ENCODE assay signal across 23 cellular contexts in the genomic region with DNA sequence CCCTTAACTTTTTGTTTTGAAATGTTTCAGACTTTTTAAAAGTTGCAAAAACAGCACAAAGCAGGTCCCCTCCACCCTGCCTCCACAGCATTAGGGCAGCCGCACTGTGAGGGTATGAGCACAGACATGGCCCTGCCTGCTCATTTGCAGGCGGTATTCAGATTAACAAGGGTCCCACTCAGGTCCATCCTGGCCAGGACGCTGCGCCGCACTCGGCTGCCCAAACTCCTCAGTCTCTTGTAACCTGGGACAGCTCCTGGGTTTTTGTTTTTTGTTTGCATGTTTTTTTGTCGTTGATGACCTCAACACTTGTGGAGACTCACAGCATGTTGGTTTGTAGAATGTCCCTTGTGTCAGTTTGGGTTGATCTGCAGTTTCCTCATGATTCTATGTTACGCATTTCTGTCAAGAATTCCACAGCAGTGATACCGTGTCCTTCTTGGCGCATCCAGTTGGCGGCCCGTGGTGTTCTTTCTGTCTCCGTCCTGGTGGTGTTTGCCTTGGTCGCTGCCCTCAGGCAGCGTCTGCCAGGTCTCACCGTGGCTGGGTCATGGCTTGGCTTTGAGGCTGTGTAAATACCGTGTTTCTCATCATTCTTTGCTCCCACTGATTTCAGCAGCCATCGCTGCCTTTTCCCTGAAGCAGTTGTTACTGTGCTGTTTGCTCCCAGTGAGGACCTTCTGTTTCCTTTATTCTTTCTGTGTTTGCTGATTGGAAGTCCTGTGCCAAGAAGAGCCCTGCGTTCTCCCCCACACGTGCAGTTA.
"Had no signal": no experiment of that assay in that cellular context is flagged by ENCODE, and none has a peak within 500 bp of the region (broad histone marks: within the 10 kb centered on the region; RNA-seq: fewer than 3 reads in every experiment).

No MANE protein-coding gene starts in this region.

- ATAC-seq: naive thymus-derived CD8-positive, alpha-beta T cell; psoas muscle; sciatic nerve; stimulated activated naive B cell treated with anti-CD40 and anti-IgM and Interleukin-4, amounts not matched to agents 10 μg/mL and 1 μg/mL and 100 μg/mL, for 72 hours had no signal

- DNase-seq: activated B cell treated with CpG ODN at 0.5 μM for 24 hours; activated CD4-positive, alpha-beta T cell treated with anti-CD3 and anti-CD28 coated beads for 4 hours; activated CD4-positive, alpha-beta T cell treated with anti-CD3 and anti-CD28 coated beads, Interleukin-2, amount 50 U/mL, for 48 hours; activated CD8-positive, alpha-beta memory T cell treated with anti-CD3 and anti-CD28 coated beads, Interleukin-2, amount 50 U/mL, for 48 hours; activated effector memory CD4-positive, alpha-beta T cell treated with Interleukin-2 at 50 U/mL for 16 hours; activated naive CD4-positive, alpha-beta T cell treated with anti-CD3 and anti-CD28 coated beads for 36 hours; activated T-cell treated with anti-CD3 and anti-CD28 coated beads, Interleukin-2, amount 50 U/mL, for 48 hours; amygdala; cortex of kidney; erythroblast; foreskin fibroblast; immature natural killer cell; left ventricle myocardium inferior; mammary epithelial cell; naive thymus-derived CD8-positive, alpha-beta T cell; psoas muscle; small intestine; stimulated activated CD4-positive, alpha-beta T cell treated with anti-CD3 and anti-CD28 coated beads, Interleukin-2, amount 100 ng/mL, for 24 hours; stimulated activated naive B cell treated with anti-CD40 and anti-IgM and Interleukin-4, amounts not matched to agents 10 μg/mL and 1 μg/mL and 100 μg/mL, for 72 hours; T-helper 1 cell; T-helper 9 cell; transverse colon had no signal

- H3K27ac ChIP-seq: left ventricle myocardium inferior, psoas muscle, transverse colon had no signal

- H3K9me3 ChIP-seq: left ventricle myocardium inferior, psoas muscle, transverse colon had no signal

- H3K4me3 ChIP-seq: left ventricle myocardium inferior, psoas muscle, transverse colon had no signal

- H3K4me1 ChIP-seq: psoas muscle, transverse colon had no signal

- H3K27me3 ChIP-seq: transverse colon had no signal
